1 cellular context compared by ENCODE assay signal in genomic region chr1:231272880-231273279, GRCh38.
TF ChIP-seq lines count a peak whose summit lies in the region.

No MANE protein-coding gene starts in this region.

TF ChIP-seq in HepG2, 621 proteins besides CTCF, POLR2A, EP300 and RAD21:
- TF ChIP-seq PCBP2 (optimal IDR thresholded peaks at IDR 0.05; ENCODE audit: low read depth, low read length, poor library complexity, severe bottlenecking) = no peak
- TF ChIP-seq RERE (CRISPR knock-in tag; IDR thresholded peaks at IDR 0.05; ENCODE audit: low read depth) = no peak
- no peak for TF ChIP-seq ZNF318 (CRISPR knock-in tag; IDR thresholded peaks at IDR 0.05)
- no peak for TF ChIP-seq ZNF513 (CRISPR knock-in tag; conservative IDR thresholded peaks at IDR 0.05)
- no peak for TF ChIP-seq ZBTB25 (CRISPR knock-in tag; IDR thresholded peaks at IDR 0.05)
- TF ChIP-seq TBL1XR1 (IDR thresholded peaks at IDR 0.05; ENCODE audit: borderline replicate concordance, low read length, partially characterized antibody) = no peak
- TF ChIP-seq GATA4 (IDR thresholded peaks at IDR 0.05; ENCODE audit: borderline replicate concordance, low read depth) = no peak
- TF ChIP-seq, protein P1, sequence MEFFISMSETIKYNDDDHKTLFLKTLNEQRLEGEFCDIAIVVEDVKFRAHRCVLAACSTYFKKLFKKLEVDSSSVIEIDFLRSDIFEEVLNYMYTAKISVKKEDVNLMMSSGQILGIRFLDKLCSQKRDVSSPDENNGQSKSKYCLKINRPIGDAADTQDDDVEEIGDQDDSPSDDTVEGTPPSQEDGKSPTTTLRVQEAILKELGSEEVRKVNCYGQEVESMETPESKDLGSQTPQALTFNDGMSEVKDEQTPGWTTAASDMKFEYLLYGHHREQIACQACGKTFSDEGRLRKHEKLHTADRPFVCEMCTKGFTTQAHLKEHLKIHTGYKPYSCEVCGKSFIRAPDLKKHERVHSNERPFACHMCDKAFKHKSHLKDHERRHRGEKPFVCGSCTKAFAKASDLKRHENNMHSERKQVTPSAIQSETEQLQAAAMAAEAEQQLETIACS (CRISPR knock-in tag; IDR thresholded peaks at IDR 0.05) = no peak
- no peak for TF ChIP-seq ZBTB20 (CRISPR knock-in tag; IDR thresholded peaks at IDR 0.05; ENCODE audit: borderline replicate concordance, low read depth)
- TF ChIP-seq ZFP82 (CRISPR knock-in tag; IDR thresholded peaks at IDR 0.05; ENCODE audit: borderline replicate concordance) = no peak
- no peak for TF ChIP-seq ZNF556 (CRISPR knock-in tag; IDR thresholded peaks at IDR 0.05; ENCODE audit: borderline replicate concordance)
- no peak for TF ChIP-seq DDIT3 (CRISPR knock-in tag; IDR thresholded peaks at IDR 0.05)
